In the genomic region with DNA sequence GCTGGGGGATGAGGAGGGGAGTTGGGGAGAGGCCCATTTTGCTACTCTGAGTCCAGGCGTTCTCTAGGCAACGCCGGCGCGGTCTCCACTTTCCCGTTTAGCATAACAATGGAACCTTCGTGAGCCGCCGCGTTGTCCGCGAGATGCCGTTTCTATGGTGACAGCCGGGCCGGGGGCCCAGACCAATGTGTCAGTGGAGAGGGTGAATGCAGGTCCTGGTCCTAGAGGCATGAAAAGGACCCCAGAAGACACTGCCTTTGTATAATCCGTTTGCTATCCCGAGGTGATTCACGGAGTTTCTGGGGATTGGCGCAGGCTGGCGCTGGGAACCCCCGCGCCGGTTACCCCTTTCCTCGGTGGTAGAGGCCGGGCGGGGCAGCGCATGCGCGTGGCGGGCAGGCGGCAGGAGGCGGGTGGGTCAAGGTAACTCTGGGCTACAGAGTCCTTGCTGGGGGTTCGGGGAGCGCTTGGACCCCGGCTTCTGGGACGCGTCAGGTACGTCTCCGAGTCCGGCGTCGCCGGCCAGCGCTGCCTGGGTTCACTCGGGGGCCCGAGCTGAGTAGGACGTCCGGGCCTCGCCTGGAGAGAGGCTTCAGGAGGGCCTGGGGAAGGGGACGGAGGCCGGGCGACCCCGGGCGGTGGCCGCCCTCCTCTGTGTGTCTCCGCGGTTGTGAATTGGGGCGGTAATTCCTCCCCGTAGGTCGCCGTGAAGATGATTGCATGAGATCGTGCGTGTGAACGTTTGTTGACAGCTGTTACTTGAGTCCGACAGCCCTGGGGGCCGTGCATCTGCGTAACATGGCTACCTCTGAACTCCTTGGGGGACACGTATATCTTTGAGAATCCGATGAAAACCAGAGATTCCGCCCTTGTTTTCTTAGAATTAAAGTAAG, we compare ENCODE assay signal across 8 cellular contexts. TPM values are rescaled to one million over a fixed set of nuclear protein-coding genes. Genes with fewer than 3 reads are reported as not detected.
A peak's percentile ranks its signal among the peaks of the same experiment; 100 is the strongest.
DNase-seq lines count a peak whose midpoint lies in the region; ATAC-seq and TF ChIP-seq lines count a peak whose summit lies in the region.

A gene (plus strand): TSS at position 383 of the 893 bp plus-strand sequence. CDS start 11,417 bp downstream, outside the sequence.
A gene (minus strand): TSS at position 137 of the 893 bp plus-strand sequence. CDS start 6,224 bp downstream, outside the sequence.

- CTCF ChIA-PET in Calu3 (lab: Charles Lee): interaction anchor here (1.0 to 1.4 kb wide), 2 partner anchors 26 to 39 kb away, joined by 3 to 5 read pairs; a partner anchor contains a TSS
- CTCF ChIA-PET in OCI-LY7 (lab: Charles Lee; ENCODE audit: unreplicated experiment): interaction anchor here (0.6 kb wide), 1 partner anchor 21 kb away, joined by 3 read pairs; no protein-coding TSS in a partner anchor

- no peaks in the 10 kb centered on the region for H3K27me3 Mint-ChIP-seq in Calu3 (ENCODE audit: unreplicated experiment)

- no peaks in the 10 kb centered on the region for H3K4me1 Mint-ChIP-seq in Calu3 (ENCODE audit: low read depth, unreplicated experiment)

- H2AFZ ChIP-seq in OCI-LY7 (ENCODE audit: low read length): peak within 1 kb of the TSS; percentile 95

- no peaks in the 10 kb centered on the region for H3K9me3 Mint-ChIP-seq in Calu3 (ENCODE audit: low read depth, unreplicated experiment)

- intact Hi-C loops in Calu3 (cut with micrococcal nuclease; ENCODE audit: unreplicated experiment) (no loop called here), OCI-LY7 (cut with micrococcal nuclease; ENCODE audit: unreplicated experiment) (loop anchor here (2.0 kb wide), 1 partner anchor 24 kb away; a partner anchor contains a TSS)

- no peaks in the 10 kb centered on the region for H4K20me1 ChIP-seq in OCI-LY7 (ENCODE audit: insufficient read depth, low read length)

- peak within 1 kb of the TSS; percentile 96 for H3K4me3 Mint-ChIP-seq in Calu3 (ENCODE audit: low read depth, unreplicated experiment)

- no peaks in the 10 kb centered on the region for H3K36me3 ChIP-seq in OCI-LY7 (ENCODE audit: insufficient read depth, low read length)

- H3K4me3 ChIP-seq in OCI-LY7 (ENCODE audit: low read depth, low read length, poor library complexity, severe bottlenecking) (peak within 1 kb of the TSS; percentile 81), epithelial cell of esophagus (ENCODE audit: low read length) (peak within 1 kb of the TSS; percentile 90)

- TSS peak; percentile 71 for BruUV-seq in Calu3 (replicated peaks; lab: Mats Ljungman, UMichigan)
- BruUV-seq in OCI-LY7 (replicated peaks; lab: Mats Ljungman, UMichigan): TSS peak; percentile 81

- peak; percentile 59 for ATAC-seq in GM21526 (IDR thresholded peaks at IDR 0.05; ENCODE audit: low FRiP score, unreplicated experiment)

- peaks cover 12% of the 10 kb centered on the region for H3K4me1 ChIP-seq in OCI-LY7 (ENCODE audit: insufficient read depth, low read length, poor library complexity, severe bottlenecking)

- H3K79me2 ChIP-seq in OCI-LY7 (ENCODE audit: insufficient read depth, low read depth, low read length): no peaks in the 10 kb centered on the region

- no peaks in the 10 kb centered on the region for H3K9me3 ChIP-seq in OCI-LY7 (ENCODE audit: low read length)

- H3K9me2 ChIP-seq in OCI-LY7 (ENCODE audit: insufficient read depth, low read length): no peaks in the 10 kb centered on the region

- H3K4me2 ChIP-seq in OCI-LY7 (ENCODE audit: low read length): peak within 1 kb of the TSS; percentile 80

- peak within 1 kb of the TSS; percentile 99 for H3K27ac Mint-ChIP-seq in Calu3 (ENCODE audit: unreplicated experiment)

- POLR2A ChIA-PET in OCI-LY7 (lab: Charles Lee): interaction anchor here (0.6 kb wide), 1 partner anchor 40 kb away, joined by 3 read pairs; no protein-coding TSS in a partner anchor

- TF ChIP-seq CTCF in Calu3 (IDR thresholded peaks at IDR 0.05; ENCODE audit: unreplicated experiment) (no peak), OCI-LY7 (conservative IDR thresholded peaks at IDR 0.05; ENCODE audit: low read length) (no peak), epithelial cell of esophagus (IDR thresholded peaks at IDR 0.05; ENCODE audit: insufficient read depth, low read depth, low read length, missing control alignments) (no peak)

- DNase-seq in Calu3 (peak; percentile 90), HuH-7.5 (ENCODE audit: low spot score) (peak; percentile 91), OCI-LY7 (ENCODE audit: low spot score) (peak; percentile 91), activated T-cell treated with anti-CD3 and anti-CD28 coated beads for 4 hours (peak; percentile 70), epithelial cell of esophagus (ENCODE audit: low read depth) (peak; percentile 90), middle frontal gyrus (ENCODE audit: extremely low spot score, low spot score) (peak; percentile 74)
- DNase-seq in stimulated activated CD8-positive, alpha-beta memory T cell treated with anti-CD3 and anti-CD28 coated beads, Interleukin-15, amount 100 ng/mL, for 48 hours (ENCODE audit: low read depth in 2 of 2): peak; percentile 74 to 75

- peak within 1 kb of the TSS; percentile 47 for H3K27ac ChIP-seq in OCI-LY7 (ENCODE audit: low read depth, low read length, poor library complexity, severe bottlenecking)

- H3K36me3 Mint-ChIP-seq in Calu3 (ENCODE audit: insufficient read depth, unreplicated experiment): peaks cover 28% of the 10 kb centered on the region

RNA-seq across cellular contexts. Expression of the first gene that starts in this region (rescaled TPM):
- total RNA-seq in Calu3 (2022) (40.9 and 42.7 TPM in 2 replicates), OCI-LY7 (2022) (12.8 and 15.1 TPM in 2 replicates)
- 3.5 and 10.5 TPM in 2 replicates for total RNA-seq in OCI-LY7 (2014; rRNA removed; shearing (Covaris generic))

RNA-seq across cellular contexts. Expression of the second gene that starts in this region (rescaled TPM):
- total RNA-seq in Calu3 (2022) (9.6 and 10.8 TPM in 2 replicates), OCI-LY7 (2022) (0.57 and 0.72 TPM in 2 replicates)
- total RNA-seq in OCI-LY7 (2014; rRNA removed; shearing (Covaris generic)): 0.16 and 0.23 TPM in 2 replicates

Comparison
In these comparisons a context has a peak if more than half of its experiments do, and no peak if none do; other contexts are left out.
1. Peak in every context shown above with its lines: DNase-seq, ATAC-seq, H3K4me3 ChIP-seq and H3K27ac ChIP-seq.